In the genomic region with DNA sequence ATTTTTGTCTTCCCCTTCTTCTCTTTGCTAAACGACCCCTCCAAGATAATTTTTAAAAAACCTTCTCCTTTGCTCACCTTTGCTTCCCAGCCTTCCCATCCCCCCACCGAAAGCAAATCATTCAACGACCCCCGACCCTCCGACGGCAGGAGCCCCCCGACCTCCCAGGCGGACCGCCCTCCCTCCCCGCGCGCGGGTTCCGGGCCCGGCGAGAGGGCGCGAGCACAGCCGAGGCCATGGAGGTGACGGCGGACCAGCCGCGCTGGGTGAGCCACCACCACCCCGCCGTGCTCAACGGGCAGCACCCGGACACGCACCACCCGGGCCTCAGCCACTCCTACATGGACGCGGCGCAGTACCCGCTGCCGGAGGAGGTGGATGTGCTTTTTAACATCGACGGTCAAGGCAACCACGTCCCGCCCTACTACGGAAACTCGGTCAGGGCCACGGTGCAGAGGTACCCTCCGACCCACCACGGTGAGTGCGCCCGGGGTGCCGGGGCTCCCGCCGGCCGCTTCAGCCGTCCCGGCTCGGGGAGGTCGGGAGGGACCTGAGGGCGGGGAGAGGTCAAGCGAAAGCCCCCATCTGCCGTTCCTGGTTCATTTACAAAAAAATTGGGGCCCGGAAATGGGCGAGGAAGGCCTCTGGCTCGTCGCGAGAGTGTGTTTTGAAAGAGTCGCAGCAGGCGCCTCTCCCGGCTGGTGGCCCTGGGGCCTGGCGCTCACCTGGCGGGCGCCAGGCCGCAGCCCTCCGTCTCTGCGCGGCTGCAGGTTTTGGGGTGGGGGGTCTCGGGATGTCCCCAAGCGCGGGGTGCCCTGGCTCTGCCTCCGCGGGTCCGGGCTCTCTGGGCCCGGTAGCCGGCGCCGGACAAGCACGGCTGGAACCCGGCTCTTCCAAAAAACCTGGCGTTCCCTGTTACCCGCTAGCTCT, we compare ENCODE assay signal across 9 cellular contexts. TPM values are rescaled to one million over a fixed set of nuclear protein-coding genes. Genes with fewer than 3 reads are reported as not detected.
DNase-seq lines count a peak whose midpoint lies in the region; ATAC-seq and TF ChIP-seq lines count a peak whose summit lies in the region.
"Had no signal": no experiment of that assay in that cellular context is flagged by ENCODE, and none has a peak within 500 bp of the region (broad histone marks: within the 10 kb centered on the region; RNA-seq: fewer than 3 reads in every experiment).

No MANE protein-coding gene starts in this region.

- no peaks in the 10 kb centered on the region for H3K36me3 ChIP-seq in right lobe of liver
- no peaks in the 10 kb centered on the region for H3K36me3 ChIP-seq in thoracic aorta

- peaks cover 45% of the 10 kb centered on the region for H3K36me3 Mint-ChIP-seq in activated naive CD8-positive, alpha-beta T cell treated with anti-CD3 and anti-CD28 coated beads, Interleukin-2, amount 10 ng/mL, durations not matched to agents 7 days and 5 days

- TF ChIP-seq CTCF in right lobe of liver (IDR thresholded peaks at IDR 0.05) = no peak
- TF ChIP-seq CTCF in thoracic aorta (IDR thresholded peaks at IDR 0.05) = no peak

- peak overlapping the region; percentile 93 for H3K27ac Mint-ChIP-seq in activated naive CD8-positive, alpha-beta T cell treated with anti-CD3 and anti-CD28 coated beads, Interleukin-2, amount 10 ng/mL, durations not matched to agents 7 days and 5 days

- no peaks in the 10 kb centered on the region for H3K9me3 Mint-ChIP-seq in activated naive CD8-positive, alpha-beta T cell treated with anti-CD3 and anti-CD28 coated beads, Interleukin-2, amount 10 ng/mL, durations not matched to agents 7 days and 5 days

- peaks cover 0 to 27% (median 6%) of the 10 kb centered on the region in 4 donors for H3K4me1 ChIP-seq in right lobe of liver
- peaks cover 17 to 41% of the 10 kb centered on the region in 2 donors for H3K4me1 ChIP-seq in thoracic aorta (ENCODE audit: control insufficient read depth in 1 of 2, low read depth in 2 of 2)

- peaks cover 48% of the 10 kb centered on the region for H3K4me1 Mint-ChIP-seq in activated naive CD8-positive, alpha-beta T cell treated with anti-CD3 and anti-CD28 coated beads, Interleukin-2, amount 10 ng/mL, durations not matched to agents 7 days and 5 days

- H3K27ac ChIP-seq in right lobe of liver (peak overlapping the region; percentile 34 to 57 (median 50)), thoracic aorta (no peak overlapping the region)

- H3K4me3 ChIP-seq in right lobe of liver (peak overlapping the region; percentile 33 to 59 (median 49)), thoracic aorta (peak overlapping the region; percentile 68)

- H3K9me3 ChIP-seq in right lobe of liver = no peaks in the 10 kb centered on the region
- H3K9me3 ChIP-seq in thoracic aorta = no peaks in the 10 kb centered on the region

- no peak for ATAC-seq in activated CD4-positive, CD25-positive, alpha-beta regulatory T cell treated with anti-CD3 and anti-CD28 coated beads, Interleukin-2, amount 50 U/mL, for 24 hours
- peak; percentile 5 for ATAC-seq in activated naive CD8-positive, alpha-beta T cell treated with anti-CD3 and anti-CD28 coated beads, Interleukin-2, amount 10 ng/mL, durations not matched to agents 7 days and 5 days (ENCODE audit: low read depth)
- ATAC-seq in right lobe of liver (peak in 1 of 4 donors; percentile 4), thoracic aorta (ENCODE audit: insufficient number of reproducible peaks, low FRiP score, low read depth) (no peak), GM18867 (IDR thresholded peaks at IDR 0.05; ENCODE audit: unreplicated experiment) (no peak)

- intact Hi-C loops in right lobe of liver (cut with DNase I) = no loop called here

- WGBS in right lobe of liver (ENCODE audit: insufficient coverage, low coverage, low lambda C conversion rate, missing lambda C conversion rate) = 1% methylated on average over 29 of the region's 85 CpGs

- H3K4me3 Mint-ChIP-seq in activated naive CD8-positive, alpha-beta T cell treated with anti-CD3 and anti-CD28 coated beads, Interleukin-2, amount 10 ng/mL, durations not matched to agents 7 days and 5 days = peak overlapping the region; percentile 91

- peaks cover 16% of the 10 kb centered on the region for H3K27me3 Mint-ChIP-seq in activated naive CD8-positive, alpha-beta T cell treated with anti-CD3 and anti-CD28 coated beads, Interleukin-2, amount 10 ng/mL, durations not matched to agents 7 days and 5 days

- H3K27me3 ChIP-seq in right lobe of liver (peaks cover 7 to 17% of the 10 kb centered on the region in 2 donors), thoracic aorta (replicated peaks; ENCODE audit: insufficient read depth) (peaks cover 13% of the 10 kb centered on the region)

- peak; percentile 69 for DNase-seq in activated CD4-positive, CD25-positive, alpha-beta regulatory T cell treated with anti-CD3 and anti-CD28 coated beads, Interleukin-2, amount 50 U/mL, for 72 hours
- DNase-seq in activated naive CD8-positive, alpha-beta T cell treated with anti-CD3 and anti-CD28 coated beads, Interleukin-2, amount 10 ng/mL, durations not matched to agents 7 days and 5 days = peak; percentile 72
- DNase-seq in right lobe of liver = peak in 1 of 3 donors; percentile 37
- DNase-seq in thoracic aorta (ENCODE audit: low spot score) = no peak
- no peak for DNase-seq in NCI-H2081 (lab: John Stamatoyannopoulos, UW)
- DNase-seq in NCI-H524 (lab: John Stamatoyannopoulos, UW) = no peak

- POLR2A ChIA-PET in activated naive CD8-positive, alpha-beta T cell treated with anti-CD3 and anti-CD28 coated beads, Interleukin-2, amount 10 ng/mL, durations not matched to agents 7 days and 5 days (lab: Charles Lee) = interaction anchor here (0.7 to 1.7 kb wide), 4 partner anchors 77 to 476 kb away, joined by 3 to 5 read pairs (median 4); no protein-coding TSS in a partner anchor

- TF ChIP-seq POLR2A in right lobe of liver (IDR thresholded peaks at IDR 0.05) = no peak

RNA-seq across cellular contexts. Expression of a gene that starts 1.2 kb away (rescaled TPM):
- 10 to 100 TPM; 48.3 to 49.1 TPM for total RNA-seq in activated naive CD8-positive, alpha-beta T cell treated with anti-CD3 and anti-CD28 coated beads, Interleukin-2, amount 10 ng/mL, durations not matched to agents 7 days and 5 days
- total RNA-seq in right lobe of liver = 1 to 10 TPM in 1 of 6 experiments, under 1 TPM in 4, not detected in 1; 0.26 to 1.0 (median 0.53) TPM
- not detected for total RNA-seq in thoracic aorta
- total RNA-seq: fibroblast of lung had no signal

Comparison
In these comparisons a context has a peak if more than half of its experiments do, and no peak if none do; other contexts are left out.
1. DNase-seq: peak in activated CD4-positive, CD25-positive, alpha-beta regulatory T cell treated with anti-CD3 and anti-CD28 coated beads, Interleukin-2, amount 50 U/mL, for 72 hours (single experiment) and activated naive CD8-positive, alpha-beta T cell treated with anti-CD3 and anti-CD28 coated beads, Interleukin-2, amount 10 ng/mL, durations not matched to agents 7 days and 5 days (single experiment); none in thoracic aorta (single experiment), NCI-H2081 (0 of 2) and NCI-H524 (0 of 2).
2. H3K27ac ChIP-seq: peak in right lobe of liver (3 of 3); none in thoracic aorta (0 of 2).
3. RNA of a gene that starts 1.2 kb away (total RNA-seq): 48.3 to 49.1 TPM in activated naive CD8-positive, alpha-beta T cell treated with anti-CD3 and anti-CD28 coated beads, Interleukin-2, amount 10 ng/mL, durations not matched to agents 7 days and 5 days; 0.26 to 1.0 TPM in right lobe of liver and not detected in thoracic aorta; every median in the first group is over 10 times any median in the second.